ENCODE assay signal across 8 cellular contexts in genomic region chr7:137898839-137899681, GRCh38. TPM values are rescaled to one million over a fixed set of nuclear protein-coding genes. Genes with fewer than 3 reads are reported as not detected.
DNase-seq lines count a peak whose midpoint lies in the region; ATAC-seq lines count a peak whose summit lies in the region.

No MANE protein-coding gene starts in this region.

- intact Hi-C loops in left colon (cut with DNase I, micrococcal nuclease) = loop anchor here (5.0 to 10.0 kb wide), 2 partner anchors 244 to 247 kb away; no protein-coding TSS in a partner anchor

- ATAC-seq in GM18868 (IDR thresholded peaks at IDR 0.05; ENCODE audit: unreplicated experiment) (peak; percentile 66), HG03108 (IDR thresholded peaks at IDR 0.05; ENCODE audit: unreplicated experiment) (peak; percentile 58), left colon (peak; percentile 97)

- DNase-seq in AG08395 (ENCODE audit: low spot score) (peak; percentile 82), NCI-H2227 treated with DMSO at 0.1 percent for 48 hours (lab: John Stamatoyannopoulos, UW) (peak; percentile 69), left colon (peak; percentile 65 to 86)
- DNase-seq in activated CD4-positive, CD25-positive, alpha-beta regulatory T cell treated with anti-CD3 and anti-CD28 coated beads, Interleukin-2, amount 50 U/mL, for 72 hours = peak; percentile 75
- peak; percentile 50 for DNase-seq in central memory CD4-positive, alpha-beta T cell
- DNase-seq in stimulated activated CD4-positive, alpha-beta T cell treated with anti-CD3 and anti-CD28 coated beads, Interleukin-2, amount 100 ng/mL, for 24 hours = peak; percentile 83 to 84

RNA-seq across cellular contexts. Expression of gene DGKI, which starts 52.3 kb away (rescaled TPM):
- total RNA-seq in left colon = under 1 TPM; 0.24 to 0.34 TPM

Comparison
In these comparisons a context has a peak if more than half of its experiments do, and no peak if none do; other contexts are left out.
1. Peak in every context shown above with its lines: DNase-seq and ATAC-seq.